11 cellular contexts compared by ENCODE assay signal in the genomic region with DNA sequence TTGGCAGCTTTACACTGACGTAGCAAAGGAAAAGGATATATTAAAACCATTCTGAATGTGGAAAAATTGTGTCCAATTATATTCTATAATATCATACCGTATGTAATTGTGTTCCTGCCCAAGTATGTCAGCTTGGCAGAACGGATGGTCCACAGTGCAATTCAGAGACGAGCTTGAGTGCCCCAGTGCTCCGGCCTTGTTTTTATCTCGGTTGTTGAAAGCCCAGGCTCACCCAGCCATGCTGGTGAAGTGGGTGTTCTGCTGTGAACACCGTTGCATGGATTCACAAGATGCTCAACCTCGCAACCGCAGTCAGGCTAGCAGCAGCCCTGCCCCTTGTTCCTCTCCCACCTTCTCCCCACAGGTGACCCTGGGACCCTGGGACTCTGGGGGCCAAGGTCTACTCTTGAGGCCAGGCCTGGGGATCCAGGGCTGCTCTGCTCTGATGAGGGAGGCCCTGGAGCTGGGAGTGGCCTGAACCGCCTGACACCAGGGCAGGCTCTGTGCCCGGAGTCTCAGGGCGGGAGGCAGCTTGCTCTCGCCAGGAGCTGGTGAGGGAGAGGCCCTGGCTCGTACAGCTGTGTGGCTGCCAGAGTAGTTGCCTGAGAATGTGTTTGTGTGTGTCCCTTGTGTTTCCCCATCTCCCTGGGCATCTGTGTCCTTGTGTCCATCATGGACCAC. TPM values are rescaled to one million over a fixed set of nuclear protein-coding genes. Genes with fewer than 3 reads are reported as not detected.
DNase-seq lines count a peak whose midpoint lies in the region; ATAC-seq, FAIRE-seq and TF ChIP-seq lines count a peak whose summit lies in the region.
"Had no signal": no experiment of that assay in that cellular context is flagged by ENCODE, and none has a peak within 500 bp of the region (broad histone marks: within the 10 kb centered on the region; RNA-seq: fewer than 3 reads in every experiment).

No MANE protein-coding gene starts in this region.

- no peaks in the 10 kb centered on the region for H3K9me3 Mint-ChIP-seq in Calu3 (ENCODE audit: low read depth, unreplicated experiment)
- no peaks in the 10 kb centered on the region for H3K9me3 Mint-ChIP-seq in neural progenitor cell
- H3K9me3 Mint-ChIP-seq: WTC11 had no signal

- no peaks in the 10 kb centered on the region for H3K27me3 ChIP-seq in duodenal mucosa (ENCODE audit: control insufficient read depth in 1 of 2, insufficient read depth in 2 of 2, low read length in 2 of 2)
- no peaks in the 10 kb centered on the region for H3K27me3 ChIP-seq in liver (ENCODE audit: control insufficient read depth in 4 of 4, insufficient read depth in 4 of 4, low read length in 3 of 4)
- no peaks in the 10 kb centered on the region for H3K27me3 ChIP-seq in small intestine (ENCODE audit: control insufficient read depth in 2 of 2, insufficient read depth in 2 of 2, low read length in 2 of 2)
- no peaks in the 10 kb centered on the region for H3K27me3 ChIP-seq in neural progenitor cell
- no peaks in the 10 kb centered on the region for H3K27me3 ChIP-seq in H7 (ENCODE audit: control insufficient read depth, insufficient read depth, low read length)

- H3K9ac ChIP-seq in duodenal mucosa (ENCODE audit: low read depth in 1 of 2, low read length in 2 of 2) (peak overlapping the region; percentile 42 to 49), liver (ENCODE audit: low read depth in 1 of 2, low read length in 2 of 2) (no peak overlapping the region), neural progenitor cell (no peak overlapping the region)

- H3K4me1 ChIP-seq in duodenal mucosa (ENCODE audit: control insufficient read depth in 1 of 2, insufficient read depth in 2 of 2, low read length in 2 of 2), result peaks cover 84 to 85% of the 10 kb centered on the region in 2 donors
- peaks cover 46 to 95% (median 82%) of the 10 kb centered on the region in 4 donors for H3K4me1 ChIP-seq in liver (ENCODE audit: control insufficient read depth in 4 of 4, insufficient read depth in 4 of 4, low read length in 3 of 4)
- H3K4me1 ChIP-seq in small intestine (ENCODE audit: control insufficient read depth in 2 of 2, insufficient read depth in 1 of 2, low read depth in 1 of 2, low read length in 1 of 2), result peaks cover 13 to 23% of the 10 kb centered on the region in 2 donors
- H3K4me1 ChIP-seq in neural progenitor cell, result peaks cover 40% of the 10 kb centered on the region

- H3K36me3 Mint-ChIP-seq in Calu3 (ENCODE audit: insufficient read depth, unreplicated experiment) (peaks cover 21% of the 10 kb centered on the region), neural progenitor cell (peaks cover 28% of the 10 kb centered on the region)
- H3K36me3 Mint-ChIP-seq: activated naive CD8-positive, alpha-beta T cell had no signal

- H3F3A ChIP-seq in neural progenitor cell (ENCODE audit: low read depth), result peaks cover 8% of the 10 kb centered on the region

- no peak overlapping the region for H3K4me2 ChIP-seq in neural progenitor cell

- TF ChIP-seq RAD21 in liver (IDR thresholded peaks at IDR 0.05), result peak; percentile 41 to 70

- H4K20me1 ChIP-seq in neural progenitor cell (ENCODE audit: low read depth), result peaks cover 79% of the 10 kb centered on the region

- H3K4me1 Mint-ChIP-seq in Calu3 (ENCODE audit: low read depth, unreplicated experiment) (peaks cover 53% of the 10 kb centered on the region), neural progenitor cell (peaks cover 44% of the 10 kb centered on the region)

- H3K4me3 ChIP-seq in duodenal mucosa (ENCODE audit: low read depth in 1 of 2, low read length in 2 of 2) (no peak overlapping the region), liver (ENCODE audit: low read depth in 1 of 3, low read length in 3 of 3) (no peak overlapping the region), small intestine (ENCODE audit: low read depth in 1 of 2, low read length in 2 of 2) (no peak overlapping the region), neural progenitor cell (no peak overlapping the region), H7 (ENCODE audit: insufficient read depth, low read depth, low read length) (no peak overlapping the region)

- H2AFZ ChIP-seq in neural progenitor cell (replicated peaks), result no peak overlapping the region

- H3K9me3 ChIP-seq in duodenal mucosa (ENCODE audit: control insufficient read depth in 1 of 2, low read length in 2 of 2), result no peaks in the 10 kb centered on the region
- no peaks in the 10 kb centered on the region for H3K9me3 ChIP-seq in liver (ENCODE audit: control insufficient read depth in 4 of 4, low read length in 3 of 4)
- H3K9me3 ChIP-seq in small intestine (ENCODE audit: control insufficient read depth, low read depth), result no peaks in the 10 kb centered on the region
- no peaks in the 10 kb centered on the region for H3K9me3 ChIP-seq in neural progenitor cell (ENCODE audit: low read depth)

- no peak overlapping the region for H3K27ac Mint-ChIP-seq in Calu3 (ENCODE audit: unreplicated experiment)
- no peak overlapping the region for H3K27ac Mint-ChIP-seq in neural progenitor cell
- H3K27ac Mint-ChIP-seq: activated naive CD8-positive, alpha-beta T cell; WTC11 had no signal

- H3K36me3 ChIP-seq in duodenal mucosa (ENCODE audit: control insufficient read depth in 1 of 2, insufficient read depth in 2 of 2, low read length in 2 of 2) (peaks cover 18 to 19% of the 10 kb centered on the region in 2 donors), liver (ENCODE audit: control insufficient read depth in 4 of 4, insufficient read depth in 3 of 4, low read depth in 1 of 4, low read length in 3 of 4) (peaks cover 0 to 6% (median 1%) of the 10 kb centered on the region in 4 donors), small intestine (ENCODE audit: control insufficient read depth in 2 of 2, insufficient read depth in 2 of 2, low read length in 2 of 2) (peaks cover 0 to 2% of the 10 kb centered on the region in 2 donors), neural progenitor cell (no peaks in the 10 kb centered on the region), H7 (replicated peaks; ENCODE audit: control insufficient read depth, insufficient read depth, low read length) (peaks cover 5% of the 10 kb centered on the region)

- H3K4me3 Mint-ChIP-seq in Calu3 (ENCODE audit: low read depth, unreplicated experiment) (no peak overlapping the region), neural progenitor cell (no peak overlapping the region)
- H3K4me3 Mint-ChIP-seq: activated naive CD8-positive, alpha-beta T cell; WTC11 had no signal

- intact Hi-C loops in Calu3 (cut with micrococcal nuclease; ENCODE audit: unreplicated experiment), result no loop called here

- FAIRE-seq in small intestine (lab: Jason Lieb, UNC), result no peak

- WGBS in liver, result 35% methylated on average over 14 of the region's 14 CpGs
- WGBS in small intestine, 3 donors, result 19 to 53% (median 37%) methylated on average over 14 of the region's 14 CpGs

- H3K27ac ChIP-seq in duodenal mucosa (ENCODE audit: low read depth, low read length), result peak overlapping the region; percentile 63
- peak overlapping the region; percentile 32 to 38 for H3K27ac ChIP-seq in liver (ENCODE audit: low read depth in 1 of 2, low read length in 2 of 2)
- H3K27ac ChIP-seq in small intestine (ENCODE audit: low read depth in 1 of 2, low read length in 1 of 2), result peak overlapping the region; percentile 86 to 94
- no peak overlapping the region for H3K27ac ChIP-seq in neural progenitor cell

- ATAC-seq in HG02571 (IDR thresholded peaks at IDR 0.05; ENCODE audit: unreplicated experiment), result no peak
- ATAC-seq: WTC11 had no signal

- CTCF ChIA-PET in Calu3 (lab: Charles Lee), result no interaction called here

- peaks cover 40% of the 10 kb centered on the region for H3K79me2 ChIP-seq in neural progenitor cell (ENCODE audit: low read depth)

- DNase-seq in HUDEP-2 (lab: John Stamatoyannopoulos, UW; ENCODE audit: unreplicated experiment in 76 of 76) (peak in 73 of 76 experiments; percentile 20 to 85 (median 65)), small intestine (peak; percentile 94), Calu3 (no peak), neural progenitor cell (ENCODE audit: low spot score) (no peak), H7 (no peak)
- DNase-seq: COR-L47 had no signal

- TF ChIP-seq CTCF in liver (IDR thresholded peaks at IDR 0.05; ENCODE audit: low read depth, low read length, missing input control) (no peak), Calu3 (IDR thresholded peaks at IDR 0.05; ENCODE audit: unreplicated experiment) (no peak), neural progenitor cell (IDR thresholded peaks at IDR 0.05) (no peak)

- H3K27me3 Mint-ChIP-seq in Calu3 (ENCODE audit: unreplicated experiment) (no peaks in the 10 kb centered on the region), neural progenitor cell (ENCODE audit: insufficient read depth, low read depth) (peaks cover 3% of the 10 kb centered on the region)
- H3K27me3 Mint-ChIP-seq: activated naive CD8-positive, alpha-beta T cell had no signal

- BruUV-seq in Calu3 (replicated peaks; lab: Mats Ljungman, UMichigan), result no TSS peak

TF ChIP-seq in liver, 16 proteins besides CTCF, POLR2A, EP300 and RAD21 (continues in another document):
- TF ChIP-seq RXRA (IDR thresholded peaks at IDR 0.05), result peak; percentile 83 to 93
- no peak for TF ChIP-seq EGR1 (IDR thresholded peaks at IDR 0.05; ENCODE audit: low read depth in 2 of 2)
- peak in 1 of 2 donors; percentile 18 for TF ChIP-seq JUND (IDR thresholded peaks at IDR 0.05)
- TF ChIP-seq, protein P1, sequence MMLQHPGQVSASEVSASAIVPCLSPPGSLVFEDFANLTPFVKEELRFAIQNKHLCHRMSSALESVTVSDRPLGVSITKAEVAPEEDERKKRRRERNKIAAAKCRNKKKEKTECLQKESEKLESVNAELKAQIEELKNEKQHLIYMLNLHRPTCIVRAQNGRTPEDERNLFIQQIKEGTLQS (IDR thresholded peaks at IDR 0.05), result no peak
- peak; percentile 74 for TF ChIP-seq SP1 (IDR thresholded peaks at IDR 0.05)
- TF ChIP-seq HNF4A (conservative IDR thresholded peaks at IDR 0.05), result peak; percentile 81 to 92

RNA-seq across cellular contexts. Expression of gene PTPRF, which starts 11.2 kb away (rescaled TPM):
- total RNA-seq in liver (100 to 1,000 TPM in 1 of 2 donors, 10 to 100 TPM in 1; 61.7 to 241 TPM), Calu3 (2022) (240 and 318 TPM in 2 replicates), neural progenitor cell (ENCODE audit: low replicate concordance) (71.1 and 119 TPM in 2 replicates)
- polyA plus RNA-seq in liver (100 to 1,000 TPM in 1 of 2 donors, 10 to 100 TPM in 1; 41.2 to 110 TPM), small intestine (10 to 100 TPM; 77.0 to 87.4 (median 78.9) TPM)
- 64.1 and 79.8 TPM in 2 replicates for total RNA-seq in H7 (2014; rRNA removed; shearing (Covaris generic))

Comparison
In these comparisons a context has a peak if more than half of its experiments do, and no peak if none do; other contexts are left out.
1. DNase-seq: peak in HUDEP-2 (73 of 76) and small intestine (single experiment); none in Calu3 (single experiment), neural progenitor cell (single experiment) and H7 (single experiment).
2. H3K9ac ChIP-seq: peak in duodenal mucosa (2 of 2); none in liver (0 of 2) and neural progenitor cell (single experiment).